In the genomic region with DNA sequence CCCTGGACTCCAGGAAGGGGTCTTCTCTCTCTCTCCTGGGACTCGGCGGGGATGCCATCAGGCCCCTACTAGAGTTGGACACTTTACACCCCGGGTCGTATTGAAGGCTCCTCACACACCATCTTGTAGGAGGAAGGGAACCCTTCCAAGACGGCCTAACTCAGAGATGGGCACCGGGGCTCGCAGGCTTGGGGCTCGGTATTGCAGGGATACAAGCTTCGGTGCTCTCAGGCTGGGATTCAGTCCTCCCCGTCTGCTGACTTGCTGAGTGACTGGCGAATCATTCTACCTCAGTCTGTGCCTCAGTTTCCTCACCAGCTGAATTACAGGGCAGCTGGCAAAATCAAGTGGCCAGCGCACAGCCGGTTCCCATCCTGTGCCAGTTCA, we compare ENCODE assay signal across 1 cellular context.
A peak's percentile ranks its signal among the peaks of the same experiment; 100 is the strongest.
TF ChIP-seq lines count a peak whose summit lies in the region.

No MANE protein-coding gene starts in this region.

TF ChIP-seq in HepG2, 621 proteins besides CTCF, POLR2A, EP300 and RAD21:
- TF ChIP-seq GABPA (IDR thresholded peaks at IDR 0.05; ENCODE audit: low read depth, low read length) (no peak), GABPA (CRISPR knock-in tag; IDR thresholded peaks at IDR 0.05; ENCODE audit: low read depth) (no peak), ZNF343 (CRISPR knock-in tag; IDR thresholded peaks at IDR 0.05) (0 out of 2 replicates have a peak, but pooled peaks have one; percentile 50), NR2C2 (CRISPR knock-in tag; IDR thresholded peaks at IDR 0.05; ENCODE audit: borderline replicate concordance) (0 out of 2 replicates have a peak, but pooled peaks have one; percentile 13), U2AF2 (IDR thresholded peaks at IDR 0.05; ENCODE audit: low read depth, low read length) (no peak), ARNTL (CRISPR knock-in tag; IDR thresholded peaks at IDR 0.05) (0 out of 2 replicates have a peak, but pooled peaks have one; percentile 1), POLR2G (IDR thresholded peaks at IDR 0.05; ENCODE audit: low read depth, low read length) (peak; percentile 6; the same call in 1 of the 2 replicates), ZNF569 (CRISPR knock-in tag; IDR thresholded peaks at IDR 0.05; ENCODE audit: borderline replicate concordance) (no peak), SPEN (CRISPR knock-in tag; IDR thresholded peaks at IDR 0.05; ENCODE audit: low read depth) (0 out of 2 replicates have a peak, but pooled peaks have one; percentile 2)
- TF ChIP-seq, protein P1, sequence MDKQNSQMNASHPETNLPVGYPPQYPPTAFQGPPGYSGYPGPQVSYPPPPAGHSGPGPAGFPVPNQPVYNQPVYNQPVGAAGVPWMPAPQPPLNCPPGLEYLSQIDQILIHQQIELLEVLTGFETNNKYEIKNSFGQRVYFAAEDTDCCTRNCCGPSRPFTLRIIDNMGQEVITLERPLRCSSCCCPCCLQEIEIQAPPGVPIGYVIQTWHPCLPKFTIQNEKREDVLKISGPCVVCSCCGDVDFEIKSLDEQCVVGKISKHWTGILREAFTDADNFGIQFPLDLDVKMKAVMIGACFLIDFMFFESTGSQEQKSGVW (CRISPR knock-in tag; IDR thresholded peaks at IDR 0.05; ENCODE audit: borderline replicate concordance): no peak
- TF ChIP-seq, protein P2, sequence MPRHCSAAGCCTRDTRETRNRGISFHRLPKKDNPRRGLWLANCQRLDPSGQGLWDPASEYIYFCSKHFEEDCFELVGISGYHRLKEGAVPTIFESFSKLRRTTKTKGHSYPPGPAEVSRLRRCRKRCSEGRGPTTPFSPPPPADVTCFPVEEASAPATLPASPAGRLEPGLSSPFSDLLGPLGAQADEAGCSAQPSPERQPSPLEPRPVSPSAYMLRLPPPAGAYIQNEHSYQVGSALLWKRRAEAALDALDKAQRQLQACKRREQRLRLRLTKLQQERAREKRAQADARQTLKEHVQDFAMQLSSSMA (CRISPR knock-in tag; IDR thresholded peaks at IDR 0.05): no peak
TF ChIP-seq in HepG2: peak in this region for 5.
